19 cellular contexts compared by ENCODE assay signal in genomic region chr18:40874233-40874632, GRCh38.
DNase-seq lines count a peak whose midpoint lies in the region; ATAC-seq, FAIRE-seq and TF ChIP-seq lines count a peak whose summit lies in the region.
"Had no signal": no experiment of that assay in that cellular context is flagged by ENCODE, and none has a peak within 500 bp of the region (broad histone marks: within the 10 kb centered on the region; RNA-seq: fewer than 3 reads in every experiment).

No MANE protein-coding gene starts in this region.

- H3K9me3 ChIP-seq in AG04450 (ENCODE audit: control insufficient read depth, insufficient read depth, low read length) (no peaks in the 10 kb centered on the region), endothelial cell of umbilical vein (replicated peaks; ENCODE audit: control insufficient read depth, insufficient read depth, low read length) (no peaks in the 10 kb centered on the region), left lung (no peaks in the 10 kb centered on the region)
- H3K9me3 ChIP-seq: gastroesophageal sphincter, tibial artery had no signal

- no peak overlapping the region for H3K4me3 ChIP-seq in AG04450 (ENCODE audit: low read depth, low read length)
- no peak overlapping the region for H3K4me3 ChIP-seq in endothelial cell of umbilical vein (replicated peaks in 1 of 3; ENCODE audit: insufficient read depth in 1 of 3, low read depth in 1 of 3, low read length in 3 of 3)
- no peak overlapping the region for H3K4me3 ChIP-seq in left lung
- H3K4me3 ChIP-seq: gastroesophageal sphincter, skin epidermis, tibial artery had no signal

- TF ChIP-seq CTCF in AG04450 (IDR thresholded peaks at IDR 0.05; ENCODE audit: low read depth, low read length) (no peak), endothelial cell of umbilical vein (IDR thresholded peaks at IDR 0.05; ENCODE audit: extremely low read depth in 1 of 2, insufficient read depth in 1 of 2, low read depth in 1 of 2, low read length in 2 of 2) (no peak), left lung (IDR thresholded peaks at IDR 0.05) (no peak)

- H3K9me1 ChIP-seq in endothelial cell of umbilical vein (replicated peaks; ENCODE audit: control insufficient read depth, extremely low read depth, insufficient read depth, low read length): no peaks in the 10 kb centered on the region

- CTCF ChIA-PET in AG04450 (lab: Charles Lee) (interaction anchor here (0.7 kb wide), 1 partner anchor 61 kb away, joined by 3 read pairs; no protein-coding TSS in a partner anchor), endothelial cell of umbilical vein (lab: Charles Lee) (no interaction called here)

- no peak overlapping the region for H2AFZ ChIP-seq in endothelial cell of umbilical vein (ENCODE audit: low read depth, low read length)

- H3K36me3 ChIP-seq in endothelial cell of umbilical vein (ENCODE audit: control insufficient read depth in 2 of 2, extremely low read depth in 1 of 2, insufficient read depth in 2 of 2, low read length in 2 of 2) (no peaks in the 10 kb centered on the region), left lung (no peaks in the 10 kb centered on the region)
- H3K36me3 ChIP-seq: gastroesophageal sphincter, tibial artery had no signal

- peak; percentile 94 for ATAC-seq in left lung
- ATAC-seq in HG02588 (IDR thresholded peaks at IDR 0.05; ENCODE audit: unreplicated experiment): no peak
- no peak for ATAC-seq in HG02678 (IDR thresholded peaks at IDR 0.05; ENCODE audit: unreplicated experiment)
- ATAC-seq: CD8-positive, alpha-beta T cell; gastroesophageal sphincter; HCT116; left cardiac atrium had no signal

- BruUV-seq in endothelial cell of umbilical vein (replicated peaks; lab: Mats Ljungman, UMichigan): no TSS peak

- no peaks in the 10 kb centered on the region for H4K20me1 ChIP-seq in endothelial cell of umbilical vein (replicated peaks; ENCODE audit: control insufficient read depth, extremely low read depth, insufficient read depth, low read length)

- no peak for TF ChIP-seq POLR2A in endothelial cell of umbilical vein (IDR thresholded peaks at IDR 0.05; ENCODE audit: low read depth, low read length)

- FAIRE-seq in endothelial cell of umbilical vein (lab: Jason Lieb, UNC): no peak

- no peak overlapping the region for H3K9ac ChIP-seq in endothelial cell of umbilical vein (replicated peaks; ENCODE audit: extremely low read depth, insufficient read depth, low read length)

- H3K79me2 ChIP-seq in endothelial cell of umbilical vein (ENCODE audit: control insufficient read depth, insufficient read depth, low read length): no peaks in the 10 kb centered on the region

- POLR2A ChIA-PET in AG04450 (lab: Yijun Ruan, JAX): no interaction called here
- POLR2A ChIA-PET in endothelial cell of umbilical vein (lab: Charles Lee): no interaction called here

- intact Hi-C loops in endothelial cell of umbilical vein (cut with micrococcal nuclease) (no loop called here), left lung (cut with DNase I) (no loop called here)

- H3K4me2 ChIP-seq in endothelial cell of umbilical vein (ENCODE audit: insufficient read depth, low read length): no peak overlapping the region

- no peaks in the 10 kb centered on the region for H3K27me3 ChIP-seq in AG04450 (ENCODE audit: control insufficient read depth, insufficient read depth, low read length)
- no peaks in the 10 kb centered on the region for H3K27me3 ChIP-seq in endothelial cell of umbilical vein (ENCODE audit: control insufficient read depth in 2 of 2, insufficient read depth in 2 of 2, low read length in 2 of 2)
- H3K27me3 ChIP-seq in left lung: no peaks in the 10 kb centered on the region
- H3K27me3 ChIP-seq: gastroesophageal sphincter, tibial artery had no signal

- H3K4me1 ChIP-seq in endothelial cell of umbilical vein (ENCODE audit: control insufficient read depth, extremely low read depth, insufficient read depth, low read length) (peaks cover 8% of the 10 kb centered on the region), left lung (no peaks in the 10 kb centered on the region)
- H3K4me1 ChIP-seq: gastroesophageal sphincter, tibial artery had no signal

- dilution Hi-C loops in endothelial cell of umbilical vein (cut with MboI; ENCODE audit: extremely low pct_ligation_motif_present, low sequenced_read_pairs): no loop called here

- DNase-seq in AG04450 (ENCODE audit: low read depth, low spot score) (peak; percentile 18), M059J (ENCODE audit: low read depth) (peak; percentile 58), endothelial cell of umbilical vein (ENCODE audit: low read depth, low spot score) (peak; percentile 25), left lung (no peak), putamen (ENCODE audit: low spot score) (no peak), NCI-H2107 treated with DMSO at 0.1 percent for 48 hours (lab: John Stamatoyannopoulos, UW; ENCODE audit: unreplicated experiment) (no peak)
- DNase-seq: activated CD4-positive, alpha-beta T cell treated with anti-CD3 and anti-CD28 coated beads, Interleukin-2, amount 10 ng/mL, durations not matched to agents 7 days and 5 days; activated naive CD8-positive, alpha-beta T cell treated with anti-CD3 and anti-CD28 coated beads for 36 hours; CD8-positive, alpha-beta T cell; DMS79; left cardiac atrium; NCI-H748 treated with DMSO at 0.1 percent for 48 hours; SHP77 treated with DMSO at 0.1 percent for 48 hours; tibial artery had no signal

- no peak overlapping the region for H3K27ac ChIP-seq in AG04450 (ENCODE audit: low read depth, low read length)
- H3K27ac ChIP-seq in endothelial cell of umbilical vein (ENCODE audit: insufficient read depth, low read depth, low read length): no peak overlapping the region
- H3K27ac ChIP-seq in left lung: no peak overlapping the region
- H3K27ac ChIP-seq: gastroesophageal sphincter, skin epidermis, tibial artery had no signal

TF ChIP-seq in endothelial cell of umbilical vein, 7 proteins besides CTCF, POLR2A, EP300 and RAD21:
- TF ChIP-seq FOS (IDR thresholded peaks at IDR 0.05; ENCODE audit: borderline replicate concordance, insufficient read depth, low read length): peak; percentile 45
- TF ChIP-seq MAX (IDR thresholded peaks at IDR 0.05; ENCODE audit: insufficient read depth, insufficient read length): no peak

Comparison
In these comparisons a context has a peak if more than half of its experiments do, and no peak if none do; other contexts are left out.
1. DNase-seq: peak in AG04450 (single experiment), M059J (single experiment) and endothelial cell of umbilical vein (single experiment); none in left lung (0 of 2), putamen (single experiment) and NCI-H2107 treated with DMSO at 0.1 percent for 48 hours (single experiment).